ENCODE assay signal across 8 cellular contexts in the genomic region with DNA sequence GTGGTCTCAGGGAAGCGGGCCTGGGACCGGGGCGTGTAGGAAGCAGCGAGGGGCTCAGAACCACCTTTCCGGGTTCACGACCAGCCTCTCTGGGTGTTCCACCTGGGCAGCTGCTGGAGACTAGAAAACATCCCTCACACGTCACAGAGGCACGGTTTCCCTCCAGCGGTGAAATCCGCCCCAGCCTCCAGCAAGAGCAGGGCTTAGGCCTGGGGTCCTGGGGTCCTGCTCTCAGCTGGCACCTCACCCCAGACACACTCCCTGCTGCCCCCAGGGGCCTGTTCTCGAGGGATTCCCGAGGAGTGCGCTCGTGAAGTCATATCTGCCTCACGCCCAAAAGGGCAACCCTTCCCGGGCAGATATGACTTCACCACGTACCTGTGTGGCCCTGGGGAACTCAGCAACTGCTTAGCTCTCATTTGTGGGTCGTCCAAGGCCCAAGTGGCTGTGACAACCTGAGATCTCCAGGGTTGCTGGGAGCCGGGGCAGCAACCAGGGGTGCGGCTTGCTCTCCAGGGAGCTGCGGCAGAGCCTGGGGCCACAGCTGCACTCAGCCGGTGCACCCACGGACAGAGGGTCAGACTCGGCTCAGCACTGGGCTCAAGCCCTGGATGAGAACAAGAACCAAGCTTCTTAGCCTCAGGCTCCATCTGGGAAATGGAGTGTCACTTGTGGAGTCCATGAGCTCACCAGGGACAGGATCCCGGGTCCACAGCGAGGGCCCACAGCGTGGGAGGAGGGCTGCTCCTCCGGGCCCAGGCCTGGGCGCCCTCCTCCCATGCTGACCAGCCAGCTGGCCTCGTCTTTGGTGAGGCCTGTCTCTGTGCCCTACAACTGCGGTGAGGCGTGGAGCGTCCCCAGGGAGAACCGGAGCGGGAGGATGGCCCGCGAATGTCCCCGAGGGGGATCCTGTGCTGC. TPM values are rescaled to one million over a fixed set of nuclear protein-coding genes. Genes with fewer than 3 reads are reported as not detected.
A peak's percentile ranks its signal among the peaks of the same experiment; 100 is the strongest.
DNase-seq lines count a peak whose midpoint lies in the region; ATAC-seq and TF ChIP-seq lines count a peak whose summit lies in the region.

No MANE protein-coding gene starts in this region.

- H3K36me3 Mint-ChIP-seq in activated CD4-positive, alpha-beta T cell treated with anti-CD3 and anti-CD28 coated beads, Interleukin-2, amount 10 ng/mL, durations not matched to agents 7 days and 5 days (ENCODE audit: low read depth), result peaks cover 8% of the 10 kb centered on the region

- no peaks in the 10 kb centered on the region for H3K27me3 ChIP-seq in PC-3 (ENCODE audit: low read length)
- peaks cover 0 to 33% (median 5%) of the 10 kb centered on the region in 7 donors for H3K27me3 ChIP-seq in spleen (replicated peaks in 1 of 7)

- no peaks in the 10 kb centered on the region for H3K9me3 ChIP-seq in PC-3 (ENCODE audit: low read length)
- H3K9me3 ChIP-seq in spleen, result no peaks in the 10 kb centered on the region

- POLR2A ChIA-PET in activated CD4-positive, alpha-beta T cell treated with anti-CD3 and anti-CD28 coated beads, Interleukin-2, amount 10 ng/mL, durations not matched to agents 7 days and 5 days (lab: Charles Lee), result no interaction called here
- POLR2A ChIA-PET in PC-3 (lab: Charles Lee; ENCODE audit: unreplicated experiment), result no interaction called here

- H2AFZ ChIP-seq in PC-3 (ENCODE audit: low read length), result peak overlapping the region; percentile 99; the same call in 1 of the 2 replicates

- TF ChIP-seq CTCF in PC-3 (conservative IDR thresholded peaks at IDR 0.05; ENCODE audit: low read depth, low read length) (no peak), fibroblast of the aortic adventitia (IDR thresholded peaks at IDR 0.05; ENCODE audit: insufficient read depth, low read length) (no peak), spleen (IDR thresholded peaks at IDR 0.05 in 8 of 11, conservative IDR thresholded peaks at IDR 0.05 in 3 of 11) (no peak)

- no peaks in the 10 kb centered on the region for H3F3A ChIP-seq in PC-3 (ENCODE audit: low read length, unreplicated experiment)

- H3K4me1 ChIP-seq in PC-3 (ENCODE audit: insufficient read depth, low read length) (peaks cover 7% of the 10 kb centered on the region), spleen (peaks cover 10 to 51% (median 33%) of the 10 kb centered on the region in 6 donors)

- peaks cover 17% of the 10 kb centered on the region for H3K4me1 Mint-ChIP-seq in activated CD4-positive, alpha-beta T cell treated with anti-CD3 and anti-CD28 coated beads, Interleukin-2, amount 10 ng/mL, durations not matched to agents 7 days and 5 days

- CTCF ChIA-PET in activated CD4-positive, alpha-beta T cell treated with anti-CD3 and anti-CD28 coated beads, Interleukin-2, amount 10 ng/mL, durations not matched to agents 7 days and 5 days (lab: Charles Lee), result interaction anchor here (1.1 to 1.4 kb wide), 5 partner anchors 11 to 20 kb away, joined by 3 to 10 read pairs (median 4); a partner anchor contains a TSS
- CTCF ChIA-PET in PC-3 (lab: Charles Lee), result no interaction called here

- no peak overlapping the region for H3K27ac Mint-ChIP-seq in activated CD4-positive, alpha-beta T cell treated with anti-CD3 and anti-CD28 coated beads, Interleukin-2, amount 10 ng/mL, durations not matched to agents 7 days and 5 days

- ATAC-seq in PC-3, result no peak

- no TSS peak for BruUV-seq in PC-3 (replicated peaks; lab: Mats Ljungman, UMichigan)

- H3K4me3 Mint-ChIP-seq in activated CD4-positive, alpha-beta T cell treated with anti-CD3 and anti-CD28 coated beads, Interleukin-2, amount 10 ng/mL, durations not matched to agents 7 days and 5 days, result peak overlapping the region; percentile 32

- no peak for TF ChIP-seq POLR2A in spleen (IDR thresholded peaks at IDR 0.05)

- peak overlapping the region; percentile 100 for H3K4me2 ChIP-seq in PC-3 (ENCODE audit: low read length)

- H3K9me2 ChIP-seq in PC-3 (replicated peaks; ENCODE audit: low read length), result no peaks in the 10 kb centered on the region

- H3K27ac ChIP-seq in PC-3 (ENCODE audit: low read length) (no peak overlapping the region), spleen (peak overlapping the region in 5 of 8 donors; percentile 55 to 82 (median 72))

- H3K27me3 Mint-ChIP-seq in activated CD4-positive, alpha-beta T cell treated with anti-CD3 and anti-CD28 coated beads, Interleukin-2, amount 10 ng/mL, durations not matched to agents 7 days and 5 days, result peaks cover 6% of the 10 kb centered on the region

- no peaks in the 10 kb centered on the region for H4K20me1 ChIP-seq in PC-3 (ENCODE audit: low read length)

- H3K36me3 ChIP-seq in PC-3 (ENCODE audit: low read depth, low read length), result no peaks in the 10 kb centered on the region
- peaks cover 0 to 38% (median 12%) of the 10 kb centered on the region in 6 donors for H3K36me3 ChIP-seq in spleen

- H3K9me3 Mint-ChIP-seq in activated CD4-positive, alpha-beta T cell treated with anti-CD3 and anti-CD28 coated beads, Interleukin-2, amount 10 ng/mL, durations not matched to agents 7 days and 5 days, result no peaks in the 10 kb centered on the region

- no peak overlapping the region; the same call in 1 of the 2 replicates for H3K9ac ChIP-seq in PC-3 (ENCODE audit: low read length)

- no peaks in the 10 kb centered on the region for H3K79me2 ChIP-seq in PC-3 (ENCODE audit: low read length)

- no peak for DNase-seq in activated CD4-positive, alpha-beta T cell treated with anti-CD3 and anti-CD28 coated beads, Interleukin-2, amount 10 ng/mL, durations not matched to agents 7 days and 5 days
- DNase-seq in activated CD4-positive, alpha-beta T cell treated with anti-CD3 and anti-CD28 coated beads for 1 hour, result no peak
- DNase-seq in PC-3 (no peak), fibroblast of the aortic adventitia (ENCODE audit: low read depth) (no peak), spleen (peak; percentile 83), GF-D8 (lab: John Stamatoyannopoulos, UW) (no peak), D341Med (ENCODE audit: low spot score) (no peak), AG20443 (ENCODE audit: low spot score) (no peak)

- intact Hi-C loops in PC-3 (cut with micrococcal nuclease), result no loop called here
- intact Hi-C loops in spleen (cut with DNase I; ENCODE audit: low total_unique reads), result no loop called here

- peak overlapping the region; percentile 89; the same call in 1 of the 2 replicates for H3K4me3 ChIP-seq in PC-3 (ENCODE audit: low read length)
- peak overlapping the region; percentile 63 for H3K4me3 ChIP-seq in fibroblast of the aortic adventitia (ENCODE audit: low read depth, low read length)
- H3K4me3 ChIP-seq in spleen, result peak overlapping the region; percentile 40 to 73 (median 50)

- WGBS in spleen, 5 donors, result 50 to 71% (median 62%) methylated on average over 23 to 38 of the region's 38 CpGs

RNA-seq across cellular contexts. Expression of a gene that starts 0.7 kb away (rescaled TPM):
- under 1 TPM; 0.15 to 0.57 TPM for total RNA-seq in activated CD4-positive, alpha-beta T cell treated with anti-CD3 and anti-CD28 coated beads, Interleukin-2, amount 10 ng/mL, durations not matched to agents 7 days and 5 days
- total RNA-seq in PC-3 (2014; rRNA removed) (0.40 and 1.8 TPM in 2 replicates), fibroblast of the aortic adventitia (ENCODE audit: low replicate concordance) (0.25 and 0.45 TPM in 2 replicates), spleen (1 to 10 TPM in 4 of 7 donors, under 1 TPM in 3; 0.33 to 2.0 (median 1.0) TPM)
- 1 to 10 TPM in 1 of 3 donors, under 1 TPM in 2; 0.91 to 1.8 (median 0.98) TPM for polyA plus RNA-seq in spleen

RNA-seq across cellular contexts. Expression of a gene that starts 7.1 kb away (rescaled TPM):
- total RNA-seq in activated CD4-positive, alpha-beta T cell treated with anti-CD3 and anti-CD28 coated beads, Interleukin-2, amount 10 ng/mL, durations not matched to agents 7 days and 5 days, result not detected
- total RNA-seq in PC-3 (2014; rRNA removed) (0.22 and 0.63 TPM in 2 replicates), fibroblast of the aortic adventitia (ENCODE audit: low replicate concordance) (not detected in 2 replicates), spleen (1 to 10 TPM in 4 of 7 donors, under 1 TPM in 1, not detected in 2; 0.46 to 1.5 (median 1.2) TPM)
- polyA plus RNA-seq in spleen, result under 1 TPM; 0.07 to 0.19 (median 0.12) TPM

RNA-seq across cellular contexts. Expression of a gene that starts 17.4 kb away (rescaled TPM):
- total RNA-seq in activated CD4-positive, alpha-beta T cell treated with anti-CD3 and anti-CD28 coated beads, Interleukin-2, amount 10 ng/mL, durations not matched to agents 7 days and 5 days, result under 1 TPM; 0.71 to 0.74 TPM
- 11.1 and 15.1 TPM in 2 replicates for total RNA-seq in PC-3 (2014; rRNA removed)
- total RNA-seq in fibroblast of the aortic adventitia (ENCODE audit: low replicate concordance), result not detected in 2 replicates
- total RNA-seq in spleen, result 1 to 10 TPM in 1 of 7 donors, under 1 TPM in 6; 0.20 to 1.0 (median 0.77) TPM
- under 1 TPM; 0.55 to 0.72 (median 0.64) TPM for polyA plus RNA-seq in spleen

RNA-seq across cellular contexts. Expression of a gene that starts 19.4 kb away (rescaled TPM):
- 100 to 1,000 TPM in 1 of 2 experiments, 10 to 100 TPM in 1; 95.5 to 107 TPM for total RNA-seq in activated CD4-positive, alpha-beta T cell treated with anti-CD3 and anti-CD28 coated beads, Interleukin-2, amount 10 ng/mL, durations not matched to agents 7 days and 5 days
- 33.4 and 77.2 TPM in 2 replicates for total RNA-seq in PC-3 (2014; rRNA removed)
- total RNA-seq in fibroblast of the aortic adventitia (ENCODE audit: low replicate concordance), result 20.9 and 27.0 TPM in 2 replicates
- 100 to 1,000 TPM in 1 of 7 donors, 10 to 100 TPM in 6; 56.5 to 120 (median 66.0) TPM for total RNA-seq in spleen
- polyA plus RNA-seq in spleen, result 10 to 100 TPM in 1 of 3 donors, 1 to 10 TPM in 2; 4.3 to 21.2 (median 5.7) TPM

RNA-seq across cellular contexts. Expression of a gene that starts 34.1 kb away (rescaled TPM):
- total RNA-seq in activated CD4-positive, alpha-beta T cell treated with anti-CD3 and anti-CD28 coated beads, Interleukin-2, amount 10 ng/mL, durations not matched to agents 7 days and 5 days, result 100 to 1,000 TPM; 167 to 193 TPM
- total RNA-seq in PC-3 (2014; rRNA removed), result 245 and 256 TPM in 2 replicates
- 35.3 and 97.0 TPM in 2 replicates for total RNA-seq in fibroblast of the aortic adventitia (ENCODE audit: low replicate concordance)
- total RNA-seq in spleen, result 100 to 1,000 TPM in 4 of 7 donors, 10 to 100 TPM in 3; 68.8 to 167 (median 105) TPM
- 100 to 1,000 TPM; 123 to 275 (median 186) TPM for polyA plus RNA-seq in spleen
